In genomic region chr5:55547792-55548191, GRCh38 we compare ENCODE assay signal across 17 cellular contexts. TPM values are rescaled to one million over a fixed set of nuclear protein-coding genes. Genes with fewer than 3 reads are reported as not detected.
A peak's percentile ranks its signal among the peaks of the same experiment; 100 is the strongest.
DNase-seq lines count a peak whose midpoint lies in the region; ATAC-seq and TF ChIP-seq lines count a peak whose summit lies in the region.
"Had no signal": no experiment of that assay in that cellular context is flagged by ENCODE, and none has a peak within 500 bp of the region (broad histone marks: within the 10 kb centered on the region; RNA-seq: fewer than 3 reads in every experiment).

No MANE protein-coding gene starts in this region.

- intact Hi-C loops in stomach (cut with DNase I; ENCODE audit: low total_unique reads), result no loop called here

- H3K4me2 ChIP-seq in DND-41 (ENCODE audit: insufficient read depth, low read length), result no peak overlapping the region

- TF ChIP-seq CTCF in DND-41 (IDR thresholded peaks at IDR 0.05; ENCODE audit: borderline replicate concordance, extremely low read depth, low read length, poor library complexity, severe bottlenecking) (no peak), stomach (IDR thresholded peaks at IDR 0.05) (no peak)

- no peak for DNase-seq in DND-41
- DNase-seq in NCI-H69 (lab: John Stamatoyannopoulos, UW), result peak; percentile 23
- DNase-seq in kidney tubule cell (ENCODE audit: low spot score), result peak; percentile 55
- peak; percentile 68 for DNase-seq in renal cortical epithelial cell (ENCODE audit: low read depth)
- DNase-seq in midbrain (lab: John Stamatoyannopoulos, UW), result no peak
- no peak for DNase-seq in NOMO-1 (lab: John Stamatoyannopoulos, UW; ENCODE audit: unreplicated experiment in 2 of 2)
- no peak for DNase-seq in stomach
- DNase-seq: ACHN; BE2C; C1 segment of cervical spinal cord; CD4-positive, CD25-positive, alpha-beta regulatory T cell; CD8-positive, alpha-beta memory T cell; COR-L47; GDM1; GM23248; H7; HFFc6 had no signal

- H3K27ac ChIP-seq in DND-41 (ENCODE audit: low read length) (peak overlapping the region; percentile 92; the same call in 1 of the 2 replicates), stomach (no peak overlapping the region)
- H3K27ac ChIP-seq: GM23248 had no signal

- WGBS in stomach, 5 donors, result 90 to 96% (median 91%) methylated on average over 2 of the region's 2 CpGs

- TF ChIP-seq POLR2A in stomach (IDR thresholded peaks at IDR 0.05), result no peak

- H4K20me1 ChIP-seq in DND-41 (ENCODE audit: insufficient read depth, low read length), result no peaks in the 10 kb centered on the region

- TF ChIP-seq EP300 in stomach (IDR thresholded peaks at IDR 0.05), result no peak

- H3K27me3 ChIP-seq in DND-41 (ENCODE audit: insufficient read depth, low read length, poor library complexity), result no peaks in the 10 kb centered on the region
- no peaks in the 10 kb centered on the region for H3K27me3 ChIP-seq in stomach
- H3K27me3 ChIP-seq: BE2C had no signal

- no peaks in the 10 kb centered on the region for H3K9me3 ChIP-seq in DND-41 (ENCODE audit: insufficient read depth, low read length, severe bottlenecking)
- H3K9me3 ChIP-seq in stomach, result no peaks in the 10 kb centered on the region
- H3K9me3 ChIP-seq: BE2C had no signal

- H3K4me1 ChIP-seq in DND-41 (ENCODE audit: insufficient read depth, low read length) (peaks cover 56% of the 10 kb centered on the region), stomach (no peaks in the 10 kb centered on the region)
- H3K4me1 ChIP-seq: BE2C had no signal

- no peak for ATAC-seq in DND-41 (ENCODE audit: insufficient read depth, low read depth)

- no peaks in the 10 kb centered on the region for H3K79me2 ChIP-seq in DND-41 (ENCODE audit: insufficient read depth, low read length)

- no peak overlapping the region for H3K9ac ChIP-seq in DND-41 (ENCODE audit: low read depth, low read length)
- H3K9ac ChIP-seq: GM23248 had no signal

- no peak overlapping the region for H2AFZ ChIP-seq in DND-41 (ENCODE audit: low read depth, low read length)
- H2AFZ ChIP-seq: GM23248 had no signal

- H3K4me3 ChIP-seq in DND-41 (ENCODE audit: low read depth in 1 of 2, low read length in 2 of 2) (no peak overlapping the region), stomach (no peak overlapping the region)
- H3K4me3 ChIP-seq: GM23248 had no signal

- H3K36me3 ChIP-seq in DND-41 (ENCODE audit: insufficient read depth, low read length) (no peaks in the 10 kb centered on the region), stomach (no peaks in the 10 kb centered on the region)
- H3K36me3 ChIP-seq: BE2C had no signal

RNA-seq across cellular contexts. Expression of gene PLPP1, which starts 13.0 kb away (rescaled TPM):
- 43.6 and 70.6 TPM in 2 replicates for total RNA-seq in renal cortical epithelial cell
- 100 to 1,000 TPM in 3 of 5 donors, 10 to 100 TPM in 2; 63.6 to 592 (median 175) TPM for total RNA-seq in stomach
- 10 to 100 TPM; 29.5 to 48.7 (median 32.4) TPM for polyA plus RNA-seq in stomach

Comparison
In these comparisons a context has a peak if more than half of its experiments do, and no peak if none do; other contexts are left out.
1. DNase-seq: peak in NCI-H69 (single experiment), kidney tubule cell (single experiment) and renal cortical epithelial cell (single experiment); none in DND-41 (single experiment), midbrain (single experiment), NOMO-1 (0 of 2) and stomach (single experiment).